ENCODE assay signal across 1 cellular context in genomic region chr15:56733131-56734012, GRCh38.
TF ChIP-seq lines count a peak whose summit lies in the region.

TSS of gene ZNF280D (minus strand) at chr15:56733509. CDS start at chr15:56707109, 26,400 bp downstream.

TF ChIP-seq in K562, 482 proteins besides CTCF, POLR2A, EP300 and RAD21 (continued from another document):
- TF ChIP-seq PBX2 (CRISPR knock-in tag; IDR thresholded peaks at IDR 0.05; ENCODE audit: low read depth) (no peak), PBX2 (tag; conservative IDR thresholded peaks at IDR 0.05; ENCODE audit: low read depth) (no peak), HEY1 (CRISPR knock-in tag; IDR thresholded peaks at IDR 0.05; ENCODE audit: borderline replicate concordance) (no peak), FOXP1 (CRISPR knock-in tag; IDR thresholded peaks at IDR 0.05) (peak; percentile 100), ZNF512 (tag; IDR thresholded peaks at IDR 0.05) (no peak; the same call in 1 of the 2 replicates), ZNF740 (CRISPR knock-in tag; IDR thresholded peaks at IDR 0.05) (peak; percentile 99), ZNF740 (tag; IDR thresholded peaks at IDR 0.05) (peak in 1 of 2 experiments; percentile 98; a peak in 2 of 4 replicates), ZBTB5 (IDR thresholded peaks at IDR 0.05) (no peak), TFAM (CRISPR knock-in tag; conservative IDR thresholded peaks at IDR 0.05) (no peak), TFAP4 (CRISPR knock-in tag; IDR thresholded peaks at IDR 0.05; ENCODE audit: borderline replicate concordance) (peak; percentile 80), ZNF79 (CRISPR knock-in tag; IDR thresholded peaks at IDR 0.05; ENCODE audit: low read depth) (no peak), TAF15 (IDR thresholded peaks at IDR 0.05; ENCODE audit: low read depth, low read length) (no peak), GABPA (tag; conservative IDR thresholded peaks at IDR 0.05; ENCODE audit: low read depth) (peak; percentile 37; the same call in 1 of the 2 replicates), ZNF184 (CRISPR knock-in tag; IDR thresholded peaks at IDR 0.05) (no peak)
